In the genomic region with DNA sequence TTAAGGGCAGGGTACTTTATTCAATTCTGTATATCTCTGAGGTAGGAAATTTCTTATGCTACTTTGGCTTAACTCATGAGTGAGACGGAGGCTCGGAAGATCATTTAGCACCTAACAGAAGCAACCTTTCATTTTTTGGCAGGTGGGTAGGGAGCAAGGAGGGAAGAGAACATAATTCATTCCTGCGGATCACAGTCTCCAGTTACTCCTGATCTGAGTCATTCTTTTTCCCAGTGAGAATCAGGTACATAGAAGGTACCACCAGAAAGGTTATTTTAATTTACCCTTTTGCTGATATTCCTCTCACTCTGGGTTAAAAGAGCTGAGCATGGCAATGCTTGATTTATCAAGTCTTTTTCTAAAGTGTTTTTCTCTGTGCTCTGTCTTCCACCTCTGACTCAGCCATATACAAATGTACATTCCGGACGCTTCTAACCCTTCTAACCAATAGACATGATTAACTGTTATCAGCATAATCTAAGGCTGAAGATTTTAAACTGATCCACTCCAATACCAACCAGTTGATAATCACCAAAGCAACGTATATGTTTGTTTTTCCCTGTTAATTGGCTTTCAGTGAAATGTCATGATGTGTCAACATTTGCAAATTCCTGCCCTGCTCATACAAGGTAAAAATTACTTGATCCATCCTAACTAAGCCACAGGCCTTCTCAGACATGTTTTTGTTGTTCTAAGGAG, we compare ENCODE assay signal across 15 cellular contexts.
"Had no signal": no experiment of that assay in that cellular context is flagged by ENCODE, and none has a peak within 500 bp of the region (broad histone marks: within the 10 kb centered on the region; RNA-seq: fewer than 3 reads in every experiment).

No MANE protein-coding gene starts in this region.

- H3K9me3 ChIP-seq: ascending aorta, mucosa of descending colon had no signal

- H3K4me1 ChIP-seq: ascending aorta, breast epithelium, gastroesophageal sphincter, heart right ventricle, parathyroid adenoma had no signal

- H3K27me3 ChIP-seq: ascending aorta, breast epithelium, gastroesophageal sphincter had no signal

- H2AFZ ChIP-seq: parathyroid adenoma had no signal

- H3K9ac ChIP-seq: parathyroid adenoma had no signal

- H3K36me3 ChIP-seq: ascending aorta, breast epithelium, gastroesophageal sphincter, heart right ventricle had no signal

- H3K27ac ChIP-seq: ascending aorta, breast epithelium, gastroesophageal sphincter, heart right ventricle, parathyroid adenoma had no signal

- H3K79me2 ChIP-seq: parathyroid adenoma had no signal

- H3K4me3 ChIP-seq: ascending aorta, breast epithelium, gastroesophageal sphincter, heart right ventricle, mucosa of descending colon had no signal

- DNase-seq: activated CD4-positive, alpha-beta T cell treated with anti-CD3 and anti-CD28 coated beads for 1 hour; activated CD4-positive, alpha-beta T cell treated with anti-CD3 and anti-CD28 coated beads, Interleukin-2, amount 50 U/mL, for 4 hours; activated naive CD4-positive, alpha-beta T cell; activated T-cell treated with anti-CD3 and anti-CD28 coated beads for 4 hours; effector memory CD4-positive, alpha-beta T cell; erythroblast; heart right ventricle; mucosa of descending colon; naive thymus-derived CD4-positive, alpha-beta T cell; stimulated activated CD4-positive, alpha-beta T cell treated with anti-CD3 and anti-CD28 coated beads, Interleukin-2, amount 100 ng/mL, for 48 hours; T1000 had no signal
